11 cellular contexts compared by ENCODE assay signal in genomic region chr1:175725684-175726083, GRCh38. TPM values are rescaled to one million over a fixed set of nuclear protein-coding genes. Genes with fewer than 3 reads are reported as not detected.
DNase-seq lines count a peak whose midpoint lies in the region; ATAC-seq and TF ChIP-seq lines count a peak whose summit lies in the region.
"Had no signal": no experiment of that assay in that cellular context is flagged by ENCODE, and none has a peak within 500 bp of the region (broad histone marks: within the 10 kb centered on the region; RNA-seq: fewer than 3 reads in every experiment).

No MANE protein-coding gene starts in this region.

- ATAC-seq in left lobe of liver (peak; percentile 56), HG02885 (IDR thresholded peaks at IDR 0.05; ENCODE audit: poor library complexity, unreplicated experiment) (no peak), HG02938 (IDR thresholded peaks at IDR 0.05; ENCODE audit: unreplicated experiment) (no peak)
- ATAC-seq: stimulated activated memory B cell treated with anti-CD40 and anti-IgM and Interleukin-4, amounts not matched to agents 10 μg/mL and 1 μg/mL and 100 μg/mL, for 72 hours had no signal

- no peak for TF ChIP-seq CTCF in astrocyte of the spinal cord (IDR thresholded peaks at IDR 0.05; ENCODE audit: low read depth, low read length)

- H3K4me3 ChIP-seq in astrocyte of the spinal cord (ENCODE audit: low read depth, low read length) = no peak overlapping the region
- H3K4me3 ChIP-seq: SJSA1 had no signal

- DNase-seq in ELR (ENCODE audit: low read depth) = peak; percentile 38
- DNase-seq in LoVo (ENCODE audit: low spot score) = peak; percentile 34
- peak; percentile 25 for DNase-seq in astrocyte of the spinal cord (ENCODE audit: low read depth, low spot score)
- DNase-seq in left lobe of liver (ENCODE audit: low spot score) = no peak
- DNase-seq in NCI-H1417 treated with DMSO at 0.1 percent for 48 hours (lab: John Stamatoyannopoulos, UW) = no peak
- no peak for DNase-seq in T-helper 9 cell
- DNase-seq: hypothalamus had no signal

- in situ Hi-C loops in astrocyte of the spinal cord (cut with HindIII; ENCODE audit: low sequenced_read_pairs) = no loop called here

RNA-seq across cellular contexts. Expression of gene TNR, which starts 17.7 kb away (rescaled TPM):
- not detected for total RNA-seq in left lobe of liver

Comparison
In these comparisons a context has a peak if more than half of its experiments do, and no peak if none do; other contexts are left out.
1. DNase-seq: peak in ELR (single experiment), LoVo (single experiment) and astrocyte of the spinal cord (single experiment); none in left lobe of liver (single experiment), NCI-H1417 treated with DMSO at 0.1 percent for 48 hours (single experiment) and T-helper 9 cell (single experiment).